ENCODE assay signal across 2 cellular contexts in genomic region chrX:115694028-115694427, GRCh38.
TF ChIP-seq lines count a peak whose summit lies in the region.

No MANE protein-coding gene starts in this region.

TF ChIP-seq in liver, 16 proteins besides CTCF, POLR2A, EP300 and RAD21 (continued from another document):
- TF ChIP-seq ZBTB33 (IDR thresholded peaks at IDR 0.05) (no peak), HNF4G (IDR thresholded peaks at IDR 0.05) (peak; percentile 12), RXRA (IDR thresholded peaks at IDR 0.05) (no peak), MAX (IDR thresholded peaks at IDR 0.05) (peak; percentile 34), TAF1 (conservative IDR thresholded peaks at IDR 0.05) (no peak), ATF3 (IDR thresholded peaks at IDR 0.05) (no peak)
TF ChIP-seq in liver: peak in this region for 4.

TF ChIP-seq in HepG2, 621 proteins besides CTCF, POLR2A, EP300 and RAD21 (continued from another document):
- TF ChIP-seq FOXO4 (CRISPR knock-in tag; conservative IDR thresholded peaks at IDR 0.05): no peak
- no peak for TF ChIP-seq NFYB (CRISPR knock-in tag; IDR thresholded peaks at IDR 0.05)
- TF ChIP-seq ZNF761 (CRISPR knock-in tag; conservative IDR thresholded peaks at IDR 0.05): no peak
- no peak for TF ChIP-seq CBX2 (IDR thresholded peaks at IDR 0.05; ENCODE audit: low read depth, low read length)
- TF ChIP-seq CBX2 (CRISPR knock-in tag; IDR thresholded peaks at IDR 0.05; ENCODE audit: low read depth): no peak
- TF ChIP-seq CREB1 (IDR thresholded peaks at IDR 0.05): no peak
- no peak for TF ChIP-seq CREB1 (CRISPR knock-in tag; IDR thresholded peaks at IDR 0.05)
- TF ChIP-seq DDIT3 (CRISPR knock-in tag; IDR thresholded peaks at IDR 0.05): no peak
- TF ChIP-seq RERE (CRISPR knock-in tag; IDR thresholded peaks at IDR 0.05; ENCODE audit: low read depth): no peak
- no peak for TF ChIP-seq ELK4 (CRISPR knock-in tag; IDR thresholded peaks at IDR 0.05; ENCODE audit: borderline replicate concordance)
- no peak for TF ChIP-seq KLF9 (CRISPR knock-in tag; IDR thresholded peaks at IDR 0.05; ENCODE audit: low read depth)
- no peak for TF ChIP-seq ZNF552 (CRISPR knock-in tag; IDR thresholded peaks at IDR 0.05; ENCODE audit: borderline replicate concordance)
- TF ChIP-seq SNAPC5 (CRISPR knock-in tag; IDR thresholded peaks at IDR 0.05; ENCODE audit: borderline replicate concordance): no peak
- TF ChIP-seq ZNF549 (CRISPR knock-in tag; IDR thresholded peaks at IDR 0.05): no peak
- TF ChIP-seq NFRKB (IDR thresholded peaks at IDR 0.05): no peak
- no peak for TF ChIP-seq ZHX2 (IDR thresholded peaks at IDR 0.05; ENCODE audit: low read depth)
- no peak for TF ChIP-seq ZHX2 (CRISPR knock-in tag; IDR thresholded peaks at IDR 0.05; ENCODE audit: borderline replicate concordance)
- no peak for TF ChIP-seq EEA1 (CRISPR knock-in tag; IDR thresholded peaks at IDR 0.05; ENCODE audit: borderline replicate concordance)
